Comparison of ENCODE assay signal across 1 cellular context in the genomic region with DNA sequence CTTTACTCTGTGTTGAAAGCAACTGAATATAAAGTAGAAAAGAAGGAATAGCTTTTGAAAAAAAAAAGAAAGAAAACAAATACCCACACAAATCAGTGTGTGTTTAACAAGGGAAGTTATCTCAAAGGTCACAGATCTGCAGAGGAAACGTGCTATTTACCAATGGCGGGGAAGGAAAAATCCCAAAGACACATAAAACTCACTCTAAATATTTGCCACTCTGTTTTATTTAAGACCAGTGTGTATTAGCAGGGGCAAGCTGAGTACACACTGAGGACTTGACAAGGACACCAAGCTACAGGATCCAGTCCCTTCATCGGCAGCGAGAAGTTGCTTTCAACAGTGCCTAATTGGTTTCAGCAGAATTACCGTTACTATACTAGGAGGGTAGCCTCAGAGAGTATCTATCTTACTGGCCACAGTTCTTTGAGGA.
TF ChIP-seq lines count a peak whose summit lies in the region.

No MANE protein-coding gene starts in this region.

TF ChIP-seq in HepG2, 621 proteins besides CTCF, POLR2A, EP300 and RAD21 (continued from another document and continues in another):
- TF ChIP-seq REST (IDR thresholded peaks at IDR 0.05; ENCODE audit: borderline replicate concordance in 1 of 2, low read depth in 1 of 2, low read length in 2 of 2) = peak in 1 of 2 experiments; percentile 74; a peak in 2 of 4 replicates
- TF ChIP-seq ZNF20 (CRISPR knock-in tag; IDR thresholded peaks at IDR 0.05) = no peak
- no peak for TF ChIP-seq GPN1 (CRISPR knock-in tag; IDR thresholded peaks at IDR 0.05; ENCODE audit: borderline replicate concordance)
- TF ChIP-seq CEBPZ (IDR thresholded peaks at IDR 0.05; ENCODE audit: low read length) = no peak
- TF ChIP-seq JUNB (CRISPR knock-in tag; IDR thresholded peaks at IDR 0.05; ENCODE audit: borderline replicate concordance) = no peak
- TF ChIP-seq MIER2 (CRISPR knock-in tag; IDR thresholded peaks at IDR 0.05) = peak; percentile 70; the same call in 1 of the 2 replicates
- TF ChIP-seq ZBTB3 (CRISPR knock-in tag; IDR thresholded peaks at IDR 0.05; ENCODE audit: borderline replicate concordance, low read depth) = 0 out of 2 replicates have a peak, but pooled peaks have one; percentile 56
- no peak for TF ChIP-seq ZNF251 (CRISPR knock-in tag; IDR thresholded peaks at IDR 0.05)
- TF ChIP-seq, protein P1, sequence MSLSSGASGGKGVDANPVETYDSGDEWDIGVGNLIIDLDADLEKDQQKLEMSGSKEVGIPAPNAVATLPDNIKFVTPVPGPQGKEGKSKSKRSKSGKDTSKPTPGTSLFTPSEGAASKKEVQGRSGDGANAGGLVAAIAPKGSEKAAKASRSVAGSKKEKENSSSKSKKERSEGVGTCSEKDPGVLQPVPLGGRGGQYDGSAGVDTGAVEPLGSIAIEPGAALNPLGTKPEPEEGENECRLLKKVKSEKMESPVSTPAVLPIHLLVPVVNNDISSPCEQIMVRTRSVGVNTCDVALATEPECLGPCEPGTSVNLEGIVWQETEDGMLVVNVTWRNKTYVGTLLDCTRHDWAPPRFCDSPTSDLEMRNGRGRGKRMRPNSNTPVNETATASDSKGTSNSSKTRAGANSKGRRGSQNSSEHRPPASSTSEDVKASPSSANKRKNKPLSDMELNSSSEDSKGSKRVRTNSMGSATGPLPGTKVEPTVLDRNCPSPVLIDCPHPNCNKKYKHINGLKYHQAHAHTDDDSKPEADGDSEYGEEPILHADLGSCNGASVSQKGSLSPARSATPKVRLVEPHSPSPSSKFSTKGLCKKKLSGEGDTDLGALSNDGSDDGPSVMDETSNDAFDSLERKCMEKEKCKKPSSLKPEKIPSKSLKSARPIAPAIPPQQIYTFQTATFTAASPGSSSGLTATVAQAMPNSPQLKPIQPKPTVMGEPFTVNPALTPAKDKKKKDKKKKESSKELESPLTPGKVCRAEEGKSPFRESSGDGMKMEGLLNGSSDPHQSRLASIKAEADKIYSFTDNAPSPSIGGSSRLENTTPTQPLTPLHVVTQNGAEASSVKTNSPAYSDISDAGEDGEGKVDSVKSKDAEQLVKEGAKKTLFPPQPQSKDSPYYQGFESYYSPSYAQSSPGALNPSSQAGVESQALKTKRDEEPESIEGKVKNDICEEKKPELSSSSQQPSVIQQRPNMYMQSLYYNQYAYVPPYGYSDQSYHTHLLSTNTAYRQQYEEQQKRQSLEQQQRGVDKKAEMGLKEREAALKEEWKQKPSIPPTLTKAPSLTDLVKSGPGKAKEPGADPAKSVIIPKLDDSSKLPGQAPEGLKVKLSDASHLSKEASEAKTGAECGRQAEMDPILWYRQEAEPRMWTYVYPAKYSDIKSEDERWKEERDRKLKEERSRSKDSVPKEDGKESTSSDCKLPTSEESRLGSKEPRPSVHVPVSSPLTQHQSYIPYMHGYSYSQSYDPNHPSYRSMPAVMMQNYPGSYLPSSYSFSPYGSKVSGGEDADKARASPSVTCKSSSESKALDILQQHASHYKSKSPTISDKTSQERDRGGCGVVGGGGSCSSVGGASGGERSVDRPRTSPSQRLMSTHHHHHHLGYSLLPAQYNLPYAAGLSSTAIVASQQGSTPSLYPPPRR (CRISPR knock-in tag; IDR thresholded peaks at IDR 0.05; ENCODE audit: borderline replicate concordance) = peak; percentile 100
- TF ChIP-seq SCMH1 (CRISPR knock-in tag; IDR thresholded peaks at IDR 0.05; ENCODE audit: borderline replicate concordance) = no peak
- TF ChIP-seq, protein P2, sequence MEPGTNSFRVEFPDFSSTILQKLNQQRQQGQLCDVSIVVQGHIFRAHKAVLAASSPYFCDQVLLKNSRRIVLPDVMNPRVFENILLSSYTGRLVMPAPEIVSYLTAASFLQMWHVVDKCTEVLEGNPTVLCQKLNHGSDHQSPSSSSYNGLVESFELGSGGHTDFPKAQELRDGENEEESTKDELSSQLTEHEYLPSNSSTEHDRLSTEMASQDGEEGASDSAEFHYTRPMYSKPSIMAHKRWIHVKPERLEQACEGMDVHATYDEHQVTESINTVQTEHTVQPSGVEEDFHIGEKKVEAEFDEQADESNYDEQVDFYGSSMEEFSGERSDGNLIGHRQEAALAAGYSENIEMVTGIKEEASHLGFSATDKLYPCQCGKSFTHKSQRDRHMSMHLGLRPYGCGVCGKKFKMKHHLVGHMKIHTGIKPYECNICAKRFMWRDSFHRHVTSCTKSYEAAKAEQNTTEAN (CRISPR knock-in tag; conservative IDR thresholded peaks at IDR 0.05) = peak; percentile 91
- no peak for TF ChIP-seq ZNF34 (CRISPR knock-in tag; IDR thresholded peaks at IDR 0.05; ENCODE audit: borderline replicate concordance)
- no peak for TF ChIP-seq PRPF4 (IDR thresholded peaks at IDR 0.05; ENCODE audit: low read depth, low read length, poor library complexity, severe bottlenecking)
- no peak for TF ChIP-seq ATF5 (CRISPR knock-in tag; IDR thresholded peaks at IDR 0.05; ENCODE audit: low read depth)
- TF ChIP-seq PITX1 (CRISPR knock-in tag; IDR thresholded peaks at IDR 0.05) = peak; percentile 98
- no peak for TF ChIP-seq HNRNPK (IDR thresholded peaks at IDR 0.05; ENCODE audit: low read depth, low read length, poor library complexity, severe bottlenecking)
- TF ChIP-seq MEF2D (CRISPR knock-in tag; IDR thresholded peaks at IDR 0.05) = peak; percentile 93
- TF ChIP-seq ZNF333 (CRISPR knock-in tag; IDR thresholded peaks at IDR 0.05; ENCODE audit: borderline replicate concordance) = no peak
- TF ChIP-seq, protein P3, sequence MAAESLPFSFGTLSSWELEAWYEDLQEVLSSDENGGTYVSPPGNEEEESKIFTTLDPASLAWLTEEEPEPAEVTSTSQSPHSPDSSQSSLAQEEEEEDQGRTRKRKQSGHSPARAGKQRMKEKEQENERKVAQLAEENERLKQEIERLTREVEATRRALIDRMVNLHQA (CRISPR knock-in tag; IDR thresholded peaks at IDR 0.05) = no peak; the same call in 1 of the 2 replicates
- no peak for TF ChIP-seq POLR2AphosphoS5 (IDR thresholded peaks at IDR 0.05; ENCODE audit: low read depth, low read length)
- peak; percentile 100 for TF ChIP-seq HMG20B (CRISPR knock-in tag; conservative IDR thresholded peaks at IDR 0.05)
- TF ChIP-seq ZFP90 (CRISPR knock-in tag; IDR thresholded peaks at IDR 0.05; ENCODE audit: borderline replicate concordance) = 0 out of 2 replicates have a peak, but pooled peaks have one; percentile 10
- TF ChIP-seq DMAP1 (CRISPR knock-in tag; IDR thresholded peaks at IDR 0.05) = no peak; the same call in 1 of the 2 replicates
- peak; percentile 58; the same call in 1 of the 2 replicates for TF ChIP-seq RFXANK (CRISPR knock-in tag; IDR thresholded peaks at IDR 0.05)
- no peak; the same call in 1 of the 2 replicates for TF ChIP-seq SIN3A (IDR thresholded peaks at IDR 0.05; ENCODE audit: borderline replicate concordance, low read depth, low read length)
- TF ChIP-seq MTERF4 (CRISPR knock-in tag; IDR thresholded peaks at IDR 0.05) = no peak
- TF ChIP-seq ZNF136 (CRISPR knock-in tag; IDR thresholded peaks at IDR 0.05; ENCODE audit: low read depth) = no peak
- TF ChIP-seq EEA1 (CRISPR knock-in tag; IDR thresholded peaks at IDR 0.05; ENCODE audit: borderline replicate concordance) = no peak
- TF ChIP-seq MXD3 (CRISPR knock-in tag; IDR thresholded peaks at IDR 0.05) = no peak
- peak; percentile 95 for TF ChIP-seq PAXIP1 (CRISPR knock-in tag; conservative IDR thresholded peaks at IDR 0.05)
